ENCODE assay signal across 35 cellular contexts in the genomic region with DNA sequence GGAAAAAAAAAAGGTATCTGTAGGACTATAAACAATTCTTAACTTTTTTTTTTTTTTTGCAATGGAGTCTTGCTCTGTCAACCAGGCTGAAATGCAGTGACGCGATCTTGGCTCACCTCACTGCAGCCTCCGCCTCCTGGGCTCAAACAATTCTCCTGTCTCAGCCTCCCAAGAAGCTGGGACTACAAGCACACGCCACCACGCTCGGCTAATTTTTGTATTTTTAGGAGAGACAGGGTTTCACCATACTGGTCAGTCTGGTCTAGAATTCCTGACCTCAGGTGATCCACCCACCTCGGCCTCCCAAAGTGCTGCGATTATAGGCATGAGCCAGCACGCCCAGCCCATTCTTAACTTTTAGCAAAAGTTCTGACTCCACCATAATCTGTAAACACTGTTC.
"Had no signal": no experiment of that assay in that cellular context is flagged by ENCODE, and none has a peak within 500 bp of the region (broad histone marks: within the 10 kb centered on the region; RNA-seq: fewer than 3 reads in every experiment).

No MANE protein-coding gene starts in this region.

- H3K4me3 ChIP-seq: MG63 had no signal

- H3K9me3 ChIP-seq: MG63 had no signal

- H3K9ac ChIP-seq: KMS-11 had no signal

- H3K4me2 ChIP-seq: KMS-11 had no signal

- H3K27ac ChIP-seq: KMS-11 had no signal

- DNase-seq: Karpas-422, Kasumi-1, KBM-7, KG1, MG63, MM.1S, MV-4-11, NCI-H1092, NCI-H1092 treated with DMSO at 0.1 percent for 48 hours, NCI-H1105, NCI-H1105 treated with DMSO at 0.1 percent for 48 hours, NCI-H1417, NCI-H1417 treated with DMSO at 0.1 percent for 48 hours, NCI-H1436, NCI-H1436 treated with DMSO at 0.1 percent for 48 hours, NCI-H146, NCI-H1694, NCI-H1694 treated with DMSO at 0.1 percent for 48 hours, NCI-H187, NCI-H187 treated with DMSO at 0.1 percent for 48 hours, NCI-H1930, NCI-H2029, NCI-H2029 treated with DMSO at 0.1 percent for 48 hours, NCI-H2081, NCI-H2081 treated with DMSO at 0.1 percent for 48 hours, NCI-H2107, NCI-H2171, NCI-H2171 treated with DMSO at 0.1 percent for 48 hours, NCI-H2227 treated with DMSO at 0.1 percent for 48 hours, NCI-H226, NCI-H345, NCI-H446, NCI-H446 treated with DMSO at 0.1 percent for 48 hours, NCI-H510A had no signal

- H3K27me3 ChIP-seq: MG63 had no signal
